Comparison of ENCODE assay signal across 8 cellular contexts in the genomic region with DNA sequence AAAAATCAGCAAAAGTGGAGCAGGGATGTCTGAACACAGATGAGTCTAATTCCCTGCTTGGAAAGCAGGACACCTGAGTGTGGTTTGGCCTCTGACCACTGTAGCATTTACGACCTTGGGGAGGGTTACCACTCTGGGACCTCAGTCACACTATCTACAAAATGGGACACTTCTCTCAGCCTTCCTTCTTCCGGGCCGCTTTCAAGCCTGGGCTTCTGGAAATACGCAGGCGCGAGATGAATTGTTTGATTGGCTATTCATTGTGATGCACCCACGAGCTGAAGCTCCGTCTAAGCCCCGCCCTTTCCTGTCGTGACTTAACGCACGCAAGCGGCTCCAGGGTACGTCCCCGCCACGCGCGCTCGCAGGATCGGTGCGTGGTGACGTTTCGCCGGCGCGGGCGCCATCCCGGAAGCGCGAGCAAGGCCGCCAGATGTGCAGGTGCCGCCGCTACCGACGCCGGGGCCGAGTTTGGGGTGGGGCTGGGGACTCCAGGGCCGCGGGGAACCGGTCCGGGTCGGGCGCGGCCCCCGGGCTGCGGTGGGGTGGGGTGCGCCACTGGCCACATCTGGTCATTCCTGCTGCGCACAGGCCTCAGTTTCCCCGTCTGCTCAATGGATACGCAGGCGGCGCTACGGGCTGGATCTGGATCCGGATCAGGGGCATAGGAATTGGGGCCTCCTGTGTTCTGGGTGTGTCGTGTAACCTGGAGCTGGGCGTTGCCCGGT. TPM values are rescaled to one million over a fixed set of nuclear protein-coding genes. Genes with fewer than 3 reads are reported as not detected.
A peak's percentile ranks its signal among the peaks of the same experiment; 100 is the strongest.
DNase-seq lines count a peak whose midpoint lies in the region; ATAC-seq and TF ChIP-seq lines count a peak whose summit lies in the region.

KXD1 (plus strand) TSS at position 397 of the 728 bp plus-strand sequence. CDS start 4,187 bp downstream, outside the sequence.

- peak within 1 kb of the TSS; percentile 87 to 90 (median 87) for H3K4me3 Mint-ChIP-seq in T-cell
- H3K4me3 Mint-ChIP-seq in type B pancreatic cell = peak within 1 kb of the TSS; percentile 94

- H3K4me1 Mint-ChIP-seq in T-cell (peaks cover 23 to 28% (median 23%) of the 10 kb centered on the region in 3 donors), type B pancreatic cell (ENCODE audit: unreplicated experiment) (peaks cover 9% of the 10 kb centered on the region)

- H3K9me3 Mint-ChIP-seq in T-cell (no peaks in the 10 kb centered on the region), type B pancreatic cell (no peaks in the 10 kb centered on the region)

- no peaks in the 10 kb centered on the region for H3K27me3 ChIP-seq in heart left ventricle

- POLR2A ChIA-PET in T-cell (lab: Charles Lee) = interaction anchor here (0.6 to 1.5 kb wide), 8 partner anchors 13 to 706 kb away, joined by 3 to 18 read pairs (median 6); partner anchors contain the start of genes UBA52 (in 2 of the 2), FKBP8 (in 1 of the 2) and REX1BD (in 1 of the 2)

- ATAC-seq in HG02798 (IDR thresholded peaks at IDR 0.05; ENCODE audit: poor library complexity, unreplicated experiment) (peak; percentile 97), T-cell (replicated peaks in 1 of 4) (peak; percentile 99 to 100 (median 100)), heart left ventricle (peak; percentile 96 to 99 (median 97))

- H3K27ac Mint-ChIP-seq in T-cell (peak within 1 kb of the TSS; percentile 90 to 92), type B pancreatic cell (peak within 1 kb of the TSS; percentile 95)

- H3K36me3 ChIP-seq in heart left ventricle = peaks cover 0 to 10% (median 1%) of the 10 kb centered on the region in 9 donors

- TF ChIP-seq POLR2A in heart left ventricle (IDR thresholded peaks at IDR 0.05) = peak in 1 of 2 donors; percentile 77

- peaks cover 4% of the 10 kb centered on the region for H3K36me3 Mint-ChIP-seq in T-cell
- peaks cover 3% of the 10 kb centered on the region for H3K36me3 Mint-ChIP-seq in type B pancreatic cell

- H3K27ac ChIP-seq in adipose tissue (ENCODE audit: low read depth, low read length) (peak within 1 kb of the TSS; percentile 31), heart left ventricle (peak within 1 kb of the TSS; percentile 64 to 99 (median 96))

- intact Hi-C loops in heart left ventricle (cut with DNase I) = loop anchor here in 4 of 10 donors (1.0 to 10.0 kb wide), 5 partner anchors 14 to 95 kb away; partner anchors contain the start of genes ELL (in 3 of the 4), FKBP8 (in 1 of the 4) and UBA52 (in 1 of the 4)

- peaks cover 5 to 36% (median 22%) of the 10 kb centered on the region in 12 donors for H3K4me1 ChIP-seq in heart left ventricle

- H3K27me3 Mint-ChIP-seq in T-cell = no peaks in the 10 kb centered on the region
- no peaks in the 10 kb centered on the region for H3K27me3 Mint-ChIP-seq in type B pancreatic cell

- CTCF ChIA-PET in T-cell (lab: Charles Lee) = interaction anchor here (0.6 to 2.6 kb wide), 10 partner anchors 10 to 138 kb away, joined by 3 to 13 read pairs (median 3); partner anchors contain the start of genes ELL (in 1 of the 2), REX1BD (in 1 of the 2), SSBP4 (in 1 of the 2) and UBA52 (in 1 of the 2)

- no peak for TF ChIP-seq CTCF in GM12875 (IDR thresholded peaks at IDR 0.05; ENCODE audit: borderline replicate concordance, insufficient read depth, low read depth, low read length)
- no peak for TF ChIP-seq CTCF in heart left ventricle (IDR thresholded peaks at IDR 0.05)
- TF ChIP-seq CTCF in type B pancreatic cell (conservative IDR thresholded peaks at IDR 0.05) = no peak

- DNase-seq in NCI-H1436 treated with DMSO at 0.1 percent for 48 hours (lab: John Stamatoyannopoulos, UW) (peak; percentile 93), T-cell (peak; percentile 88 to 100 (median 98)), heart left ventricle (peak; percentile 98 to 99 (median 98)), pons (ENCODE audit: low spot score) (peak; percentile 99), type B pancreatic cell (ENCODE audit: extremely low spot score, unreplicated experiment) (peak; percentile 92)

- WGBS in adipose tissue, 3 donors = 0 to 1% (median 0%) methylated on average over 57 of the region's 57 CpGs
- WGBS in heart left ventricle, 4 donors = 0 to 1% (median 1%) methylated on average over 10 to 57 of the region's 57 CpGs

- no peaks in the 10 kb centered on the region for H3K9me3 ChIP-seq in heart left ventricle

- H3K4me3 ChIP-seq in GM12875 (ENCODE audit: low read depth, low read length) (peak within 1 kb of the TSS; percentile 94), heart left ventricle (peak within 1 kb of the TSS; percentile 64 to 99 (median 92))

RNA-seq across cellular contexts. Expression of gene KXD1, which starts in this region (rescaled TPM):
- total RNA-seq in T-cell (100 to 1,000 TPM in 1 of 5 donors, 10 to 100 TPM in 4; 73.1 to 112 (median 95.8) TPM), heart left ventricle (100 to 1,000 TPM in 1 of 9 donors, 10 to 100 TPM in 8; 36.1 to 116 (median 46.7) TPM), type B pancreatic cell (ENCODE audit: low replicate concordance) (72.9 and 73.9 TPM in 2 replicates)
- polyA plus RNA-seq in adipose tissue (10 to 100 TPM; 63.6 to 92.0 (median 82.6) TPM), heart left ventricle (100 to 1,000 TPM in 1 of 2 donors, 10 to 100 TPM in 1; 36.9 to 106 TPM)

Comparison
In these comparisons a context has a peak if more than half of its experiments do, and no peak if none do; other contexts are left out.
1. Peak in every context shown above with its lines: DNase-seq, ATAC-seq, H3K4me3 ChIP-seq and H3K27ac ChIP-seq.